25 cellular contexts compared by ENCODE assay signal in genomic region chr1:221912230-221912629, GRCh38.
DNase-seq lines count a peak whose midpoint lies in the region; ATAC-seq, FAIRE-seq and TF ChIP-seq lines count a peak whose summit lies in the region.
"Had no signal": no experiment of that assay in that cellular context is flagged by ENCODE, and none has a peak within 500 bp of the region (broad histone marks: within the 10 kb centered on the region; RNA-seq: fewer than 3 reads in every experiment).

No MANE protein-coding gene starts in this region.

- POLR2A ChIA-PET in MCF 10A (lab: Yijun Ruan, JAX), result interaction anchor here (0.7 to 2.8 kb wide), 5 partner anchors 12 to 171 kb away, joined by 3 to 9 read pairs (median 3); no protein-coding TSS in a partner anchor

- H3K36me3 Mint-ChIP-seq in MCF 10A (ENCODE audit: insufficient read depth, unreplicated experiment), result no peaks in the 10 kb centered on the region
- peaks cover 3% of the 10 kb centered on the region for H3K36me3 Mint-ChIP-seq in astrocyte (ENCODE audit: low read depth, unreplicated experiment)
- H3K36me3 Mint-ChIP-seq in stimulated activated effector memory CD8-positive, alpha-beta T cell treated with anti-CD3 and anti-CD28 coated beads, Interleukin-12 subunit alpha, Interleukin-12 subunit beta, amount 100 ng/mL, for 72 hours, result no peaks in the 10 kb centered on the region
- H3K36me3 Mint-ChIP-seq: CD4-positive, CD25-positive, alpha-beta regulatory T cell had no signal

- H2AFZ ChIP-seq in mammary epithelial cell (ENCODE audit: low read depth, low read length), result peak overlapping the region; percentile 18
- H2AFZ ChIP-seq in MM.1S (ENCODE audit: low read length), result no peak overlapping the region
- no peak overlapping the region for H2AFZ ChIP-seq in astrocyte (ENCODE audit: low read depth, low read length)

- no TSS peak for BruUV-seq in mammary epithelial cell (replicated peaks; lab: Mats Ljungman, UMichigan)
- BruUV-seq in MCF 10A (replicated peaks; lab: Mats Ljungman, UMichigan), result no TSS peak

- H3K4me3 ChIP-seq in mammary epithelial cell (replicated peaks in 1 of 3; ENCODE audit: insufficient read depth in 1 of 3, low read depth in 2 of 3, low read length in 3 of 3) (no peak overlapping the region), MM.1S (ENCODE audit: low read length) (no peak overlapping the region), astrocyte (ENCODE audit: insufficient read depth, low read depth, low read length) (no peak overlapping the region), dorsolateral prefrontal cortex (no peak overlapping the region)
- H3K4me3 ChIP-seq: esophagus squamous epithelium, tibial nerve had no signal

- peaks cover 16% of the 10 kb centered on the region for H3F3A ChIP-seq in MM.1S (ENCODE audit: insufficient read depth, low read length)

- H3K9me3 Mint-ChIP-seq in MCF 10A (ENCODE audit: unreplicated experiment), result no peaks in the 10 kb centered on the region
- peaks cover 4% of the 10 kb centered on the region for H3K9me3 Mint-ChIP-seq in astrocyte (ENCODE audit: unreplicated experiment)
- no peaks in the 10 kb centered on the region for H3K9me3 Mint-ChIP-seq in stimulated activated effector memory CD8-positive, alpha-beta T cell treated with anti-CD3 and anti-CD28 coated beads, Interleukin-12 subunit alpha, Interleukin-12 subunit beta, amount 100 ng/mL, for 72 hours
- H3K9me3 Mint-ChIP-seq: CD4-positive, CD25-positive, alpha-beta regulatory T cell; HFFc6; nephron had no signal

- H3K27me3 ChIP-seq in mammary epithelial cell (ENCODE audit: insufficient read depth, low read length) (no peaks in the 10 kb centered on the region), MM.1S (replicated peaks; ENCODE audit: insufficient read depth, low read length) (no peaks in the 10 kb centered on the region), astrocyte (ENCODE audit: insufficient read depth, low read length) (no peaks in the 10 kb centered on the region), dorsolateral prefrontal cortex (no peaks in the 10 kb centered on the region)
- H3K27me3 ChIP-seq: esophagus squamous epithelium, tibial nerve had no signal

- DNase-seq in mammary epithelial cell (peak; percentile 53), MCF 10A (ENCODE audit: unreplicated experiment) (no peak), MM.1S (no peak), astrocyte (ENCODE audit: low read depth) (peak; percentile 14), nucleus accumbens (lab: John Stamatoyannopoulos, UW) (no peak), Kasumi-1 (lab: John Stamatoyannopoulos, UW) (no peak), dorsolateral prefrontal cortex (no peak)
- no peak for DNase-seq in stimulated activated effector memory CD8-positive, alpha-beta T cell treated with anti-CD3 and anti-CD28 coated beads, Interleukin-12 subunit alpha, Interleukin-12 subunit beta, amount 100 ng/mL, for 72 hours (ENCODE audit: low spot score in 2 of 2)
- DNase-seq: activated CD4-positive, alpha-beta T cell treated with anti-CD3 and anti-CD28 coated beads, Interleukin-2, amount 50 U/mL, for 4 hours; anterior cingulate cortex; cerebellar nuclear complex; effector CD8-positive, alpha-beta T cell; esophagus squamous epithelium; glutamatergic neuron; HFFc6; KBM-7; left colon; NCI-H2029; NCI-H446 treated with DMSO at 0.1 percent for 48 hours; posterior cingulate gyrus; SW 1271 had no signal

- no peaks in the 10 kb centered on the region for H3K9me3 ChIP-seq in mammary epithelial cell (replicated peaks; ENCODE audit: insufficient read depth, low read length)
- H3K9me3 ChIP-seq in MM.1S (replicated peaks; ENCODE audit: insufficient read depth, low read length), result no peaks in the 10 kb centered on the region
- H3K9me3 ChIP-seq in astrocyte (ENCODE audit: insufficient read depth, low read depth, low read length), result no peaks in the 10 kb centered on the region
- H3K9me3 ChIP-seq: esophagus squamous epithelium, tibial nerve had no signal

- H3K27me3 Mint-ChIP-seq in MCF 10A (ENCODE audit: insufficient read depth, unreplicated experiment) (no peaks in the 10 kb centered on the region), astrocyte (ENCODE audit: low read depth, unreplicated experiment) (no peaks in the 10 kb centered on the region)

- no peak overlapping the region for H3K4me2 ChIP-seq in mammary epithelial cell (ENCODE audit: insufficient read depth, low read depth, low read length)
- H3K4me2 ChIP-seq in MM.1S (ENCODE audit: low read depth, low read length), result peak overlapping the region; percentile 41; the same call in 1 of the 2 replicates
- no peak overlapping the region for H3K4me2 ChIP-seq in astrocyte (ENCODE audit: low read length)

- FAIRE-seq in astrocyte (lab: Jason Lieb, UNC), result no peak
- FAIRE-seq: TTC549 had no signal

- intact Hi-C loops in mammary epithelial cell (cut with micrococcal nuclease) (no loop called here), MCF 10A (cut with micrococcal nuclease) (no loop called here), dorsolateral prefrontal cortex (cut with DNase I) (no loop called here)

- H3K4me1 ChIP-seq in mammary epithelial cell (ENCODE audit: insufficient read depth, low read length) (peaks cover 8% of the 10 kb centered on the region), MM.1S (ENCODE audit: low read length) (peaks cover 38% of the 10 kb centered on the region), astrocyte (ENCODE audit: insufficient read depth, low read length) (no peaks in the 10 kb centered on the region)
- H3K4me1 ChIP-seq: esophagus squamous epithelium had no signal

- H3K4me3 Mint-ChIP-seq in MCF 10A (ENCODE audit: unreplicated experiment), result no peak overlapping the region
- no peak overlapping the region for H3K4me3 Mint-ChIP-seq in astrocyte (ENCODE audit: unreplicated experiment)
- no peak overlapping the region for H3K4me3 Mint-ChIP-seq in stimulated activated effector memory CD8-positive, alpha-beta T cell treated with anti-CD3 and anti-CD28 coated beads, Interleukin-12 subunit alpha, Interleukin-12 subunit beta, amount 100 ng/mL, for 72 hours
- H3K4me3 Mint-ChIP-seq: CD4-positive, CD25-positive, alpha-beta regulatory T cell; HFFc6; nephron had no signal

- H3K4me1 Mint-ChIP-seq in MCF 10A (ENCODE audit: insufficient read depth, unreplicated experiment) (no peaks in the 10 kb centered on the region), astrocyte (ENCODE audit: low read depth, unreplicated experiment) (peaks cover 4% of the 10 kb centered on the region)
- peaks cover 13% of the 10 kb centered on the region for H3K4me1 Mint-ChIP-seq in stimulated activated effector memory CD8-positive, alpha-beta T cell treated with anti-CD3 and anti-CD28 coated beads, Interleukin-12 subunit alpha, Interleukin-12 subunit beta, amount 100 ng/mL, for 72 hours
- H3K4me1 Mint-ChIP-seq: nephron had no signal

- H3K9ac ChIP-seq in mammary epithelial cell (ENCODE audit: insufficient read depth, low read length) (no peak overlapping the region), MM.1S (ENCODE audit: low read length) (no peak overlapping the region), astrocyte (ENCODE audit: low read length) (no peak overlapping the region)

- ATAC-seq in stimulated activated effector memory CD8-positive, alpha-beta T cell treated with anti-CD3 and anti-CD28 coated beads, Interleukin-12 subunit alpha, Interleukin-12 subunit beta, amount 100 ng/mL, for 72 hours, result peak; percentile 92
- ATAC-seq: left colon had no signal

- H3K36me3 ChIP-seq in mammary epithelial cell (ENCODE audit: insufficient read depth, low read length), result no peaks in the 10 kb centered on the region
- no peaks in the 10 kb centered on the region for H3K36me3 ChIP-seq in MM.1S (replicated peaks; ENCODE audit: insufficient read depth, low read length)
- no peaks in the 10 kb centered on the region for H3K36me3 ChIP-seq in astrocyte (ENCODE audit: insufficient read depth, low read length)
- H3K36me3 ChIP-seq: esophagus squamous epithelium, tibial nerve had no signal

- no peaks in the 10 kb centered on the region for H3K79me2 ChIP-seq in mammary epithelial cell (ENCODE audit: insufficient read depth, low read length)
- no peaks in the 10 kb centered on the region for H3K79me2 ChIP-seq in MM.1S (ENCODE audit: low read length)
- H3K79me2 ChIP-seq in astrocyte (ENCODE audit: insufficient read depth, low read length), result no peaks in the 10 kb centered on the region

- in situ Hi-C loops in mammary epithelial cell (cut with MboI; ENCODE audit: low sequenced_read_pairs in 2 of 2), result no loop called here

- no peaks in the 10 kb centered on the region for H3K9me2 ChIP-seq in MM.1S (replicated peaks; ENCODE audit: insufficient read depth, low read length)

- H3K27ac Mint-ChIP-seq in MCF 10A (ENCODE audit: low read depth, unreplicated experiment), result no peak overlapping the region
- H3K27ac Mint-ChIP-seq in astrocyte (ENCODE audit: unreplicated experiment), result no peak overlapping the region
- H3K27ac Mint-ChIP-seq in stimulated activated effector memory CD8-positive, alpha-beta T cell treated with anti-CD3 and anti-CD28 coated beads, Interleukin-12 subunit alpha, Interleukin-12 subunit beta, amount 100 ng/mL, for 72 hours, result no peak overlapping the region
- H3K27ac Mint-ChIP-seq: CD4-positive, CD25-positive, alpha-beta regulatory T cell; HFFc6; nephron had no signal

- H3K27ac ChIP-seq in mammary epithelial cell (ENCODE audit: insufficient read depth, low read depth, low read length), result no peak overlapping the region
- H3K27ac ChIP-seq in MM.1S (ENCODE audit: low read length), result peak overlapping the region; percentile 67; the same call in 1 of the 2 replicates
- no peak overlapping the region for H3K27ac ChIP-seq in astrocyte (ENCODE audit: low read depth, low read length)
- H3K27ac ChIP-seq in dorsolateral prefrontal cortex, result no peak overlapping the region
- H3K27ac ChIP-seq: esophagus squamous epithelium, tibial nerve had no signal

- H4K20me1 ChIP-seq in mammary epithelial cell (ENCODE audit: insufficient read depth, low read length) (no peaks in the 10 kb centered on the region), MM.1S (ENCODE audit: insufficient read depth, low read length) (no peaks in the 10 kb centered on the region), astrocyte (ENCODE audit: insufficient read depth, low read length) (no peaks in the 10 kb centered on the region)

- dilution Hi-C loops in mammary epithelial cell (cut with HindIII; ENCODE audit: low sequenced_read_pairs), result no loop called here

- TF ChIP-seq CTCF in mammary epithelial cell (conservative IDR thresholded peaks at IDR 0.05 in 1 of 2, IDR thresholded peaks at IDR 0.05 in 1 of 2; ENCODE audit: extremely low read depth in 1 of 2, insufficient read depth in 1 of 2, low read depth in 1 of 2, low read length in 2 of 2), result no peak
- TF ChIP-seq CTCF in MCF 10A (IDR thresholded peaks at IDR 0.05; ENCODE audit: unreplicated experiment), result no peak
- TF ChIP-seq CTCF in MM.1S (IDR thresholded peaks at IDR 0.05; ENCODE audit: low read length), result no peak
- no peak for TF ChIP-seq CTCF in astrocyte (IDR thresholded peaks at IDR 0.05; ENCODE audit: insufficient read depth, low read depth, low read length)
- no peak for TF ChIP-seq CTCF in dorsolateral prefrontal cortex (IDR thresholded peaks at IDR 0.05 in 54 of 56, conservative IDR thresholded peaks at IDR 0.05 in 2 of 56; ENCODE audit: low read depth in 1 of 56, partially characterized antibody in 56 of 56)

- CTCF ChIA-PET in mammary epithelial cell (lab: Charles Lee; ENCODE audit: low non-redundant PET) (interaction anchor here (0.6 kb wide), 1 partner anchor 34 kb away, joined by 3 read pairs; no protein-coding TSS in a partner anchor), MCF 10A (lab: Yijun Ruan, JAX) (interaction anchor here (0.6 to 1.5 kb wide), 4 partner anchors 20 to 543 kb away, joined by 3 to 5 read pairs (median 4); no protein-coding TSS in a partner anchor)

Comparison
In these comparisons a context has a peak if more than half of its experiments do, and no peak if none do; other contexts are left out.
1. DNase-seq: peak in mammary epithelial cell (single experiment) and astrocyte (single experiment); none in MCF 10A (single experiment), MM.1S (single experiment), stimulated activated effector memory CD8-positive, alpha-beta T cell treated with anti-CD3 and anti-CD28 coated beads, Interleukin-12 subunit alpha, Interleukin-12 subunit beta, amount 100 ng/mL, for 72 hours (0 of 2), nucleus accumbens (0 of 56), Kasumi-1 (0 of 2) and dorsolateral prefrontal cortex (0 of 10).